Comparison of ENCODE assay signal across 13 cellular contexts in genomic region chr9:79674052-79674777, GRCh38.
DNase-seq lines count a peak whose midpoint lies in the region; ATAC-seq and TF ChIP-seq lines count a peak whose summit lies in the region.
"Had no signal": no experiment of that assay in that cellular context is flagged by ENCODE, and none has a peak within 500 bp of the region (broad histone marks: within the 10 kb centered on the region; RNA-seq: fewer than 3 reads in every experiment).

No MANE protein-coding gene starts in this region.

- no peak overlapping the region for H2BK20ac ChIP-seq in IMR-90 (ENCODE audit: low read depth, low read length)

- peaks cover 5% of the 10 kb centered on the region; the same call in 1 of the 2 replicates for H3K9me1 ChIP-seq in IMR-90 (ENCODE audit: insufficient read depth, low read length)

- no peak overlapping the region for H2AFZ ChIP-seq in IMR-90 (replicated peaks; ENCODE audit: low read length, poor library complexity)
- no peak overlapping the region for H2AFZ ChIP-seq in PC-3 (ENCODE audit: low read length)

- no peak overlapping the region for H2BK5ac ChIP-seq in IMR-90 (ENCODE audit: low read depth, low read length, poor library complexity, severe bottlenecking)

- no peak overlapping the region for H2AK9ac ChIP-seq in IMR-90 (replicated peaks; ENCODE audit: low read depth, low read length, poor library complexity)

- BruUV-seq in IMR-90 (replicated peaks; lab: Mats Ljungman, UMichigan) (no TSS peak), PC-3 (replicated peaks; lab: Mats Ljungman, UMichigan) (no TSS peak)

- no peak overlapping the region for H3K4me3 Mint-ChIP-seq in stimulated activated memory B cell treated with anti-CD40 and anti-IgM and Interleukin-4, amounts not matched to agents 10 μg/mL and 1 μg/mL and 100 μg/mL, for 72 hours

- no peak overlapping the region for H2BK15ac ChIP-seq in IMR-90 (ENCODE audit: low read depth, low read length)

- no peak overlapping the region for H3K4me3 ChIP-seq in IMR-90 (ENCODE audit: insufficient read depth, low read depth, low read length)
- no peak overlapping the region for H3K4me3 ChIP-seq in PC-3 (ENCODE audit: low read length)
- no peak overlapping the region for H3K4me3 ChIP-seq in testis
- H3K4me3 ChIP-seq: dorsolateral prefrontal cortex, stomach had no signal

- TF ChIP-seq RAD21 in IMR-90 (IDR thresholded peaks at IDR 0.05; ENCODE audit: low read length): no peak

- no peak overlapping the region for H4K91ac ChIP-seq in IMR-90 (ENCODE audit: insufficient read depth, low read depth, low read length)

- CTCF ChIA-PET in IMR-90 (lab: Yijun Ruan, JAX): no interaction called here
- CTCF ChIA-PET in PC-3 (lab: Charles Lee): no interaction called here

- H3K23ac ChIP-seq in IMR-90 (ENCODE audit: low read depth, low read length): no peak overlapping the region

- intact Hi-C loops in IMR-90 (cut with micrococcal nuclease) (no loop called here), PC-3 (cut with micrococcal nuclease) (no loop called here), testis (cut with DNase I; ENCODE audit: low total_unique reads) (no loop called here)

- H3K9ac ChIP-seq in IMR-90 (ENCODE audit: low read depth, low read length): no peak overlapping the region
- no peak overlapping the region for H3K9ac ChIP-seq in PC-3 (ENCODE audit: low read length)

- no peaks in the 10 kb centered on the region for H3K27me3 Mint-ChIP-seq in stimulated activated memory B cell treated with anti-CD40 and anti-IgM and Interleukin-4, amounts not matched to agents 10 μg/mL and 1 μg/mL and 100 μg/mL, for 72 hours

- in situ Hi-C loops in IMR-90 (cut with MboI; ENCODE audit: low sequenced_read_pairs): no loop called here

- dilution Hi-C loops in IMR-90 (cut with HindIII; ENCODE audit: low sequenced_read_pairs, unreplicated experiment): no loop called here

- H2BK120ac ChIP-seq in IMR-90 (ENCODE audit: low read depth, low read length): no peak overlapping the region

- POLR2A ChIA-PET in IMR-90 (lab: Charles Lee; ENCODE audit: unreplicated experiment) (no interaction called here), PC-3 (lab: Charles Lee; ENCODE audit: unreplicated experiment) (no interaction called here)

- peaks cover 38% of the 10 kb centered on the region for H3K4me1 Mint-ChIP-seq in stimulated activated memory B cell treated with anti-CD40 and anti-IgM and Interleukin-4, amounts not matched to agents 10 μg/mL and 1 μg/mL and 100 μg/mL, for 72 hours

- no peak overlapping the region for H3K4me2 ChIP-seq in IMR-90 (ENCODE audit: low read depth, low read length)
- H3K4me2 ChIP-seq in PC-3 (ENCODE audit: low read length): no peak overlapping the region

- peak overlapping the region; percentile 60 for H3K27ac Mint-ChIP-seq in stimulated activated memory B cell treated with anti-CD40 and anti-IgM and Interleukin-4, amounts not matched to agents 10 μg/mL and 1 μg/mL and 100 μg/mL, for 72 hours

- peaks cover 56% of the 10 kb centered on the region for H3K36me3 Mint-ChIP-seq in stimulated activated memory B cell treated with anti-CD40 and anti-IgM and Interleukin-4, amounts not matched to agents 10 μg/mL and 1 μg/mL and 100 μg/mL, for 72 hours

- H3K18ac ChIP-seq in IMR-90 (ENCODE audit: low read depth, low read length): no peak overlapping the region

- no peaks in the 10 kb centered on the region for H3K9me3 Mint-ChIP-seq in stimulated activated memory B cell treated with anti-CD40 and anti-IgM and Interleukin-4, amounts not matched to agents 10 μg/mL and 1 μg/mL and 100 μg/mL, for 72 hours

- ATAC-seq in GM19455 (IDR thresholded peaks at IDR 0.05; ENCODE audit: unreplicated experiment): peak; percentile 50
- peak; percentile 17 for ATAC-seq in HG02763 (IDR thresholded peaks at IDR 0.05; ENCODE audit: unreplicated experiment)
- ATAC-seq in IMR-90 (ENCODE audit: low read depth): no peak
- ATAC-seq in stimulated activated memory B cell treated with anti-CD40 and anti-IgM and Interleukin-4, amounts not matched to agents 10 μg/mL and 1 μg/mL and 100 μg/mL, for 72 hours: no peak
- no peak for ATAC-seq in PC-3

- H4K20me1 ChIP-seq in IMR-90 (ENCODE audit: insufficient read depth, low read length) (no peaks in the 10 kb centered on the region), PC-3 (ENCODE audit: low read length) (no peaks in the 10 kb centered on the region)

- no peak overlapping the region for H2AK5ac ChIP-seq in IMR-90 (ENCODE audit: low read depth, low read length)

- TF ChIP-seq POLR2A in IMR-90 (IDR thresholded peaks at IDR 0.05; ENCODE audit: low read depth, low read length) (no peak), testis (IDR thresholded peaks at IDR 0.05) (no peak)

- no peak overlapping the region for H3K27ac ChIP-seq in IMR-90 (ENCODE audit: insufficient read depth, low read length)
- H3K27ac ChIP-seq in PC-3 (ENCODE audit: low read length): no peak overlapping the region
- H3K27ac ChIP-seq in testis: no peak overlapping the region
- H3K27ac ChIP-seq: dorsolateral prefrontal cortex, stomach had no signal

- H3K79me1 ChIP-seq in IMR-90 (ENCODE audit: low read depth in 1 of 2, low read length in 2 of 2): peaks cover 11 to 30% of the 10 kb centered on the region in 2 experiments

- no peak overlapping the region for H4K8ac ChIP-seq in IMR-90 (ENCODE audit: low read depth in 2 of 2, low read length in 2 of 2)

- no peaks in the 10 kb centered on the region for H3K79me2 ChIP-seq in PC-3 (ENCODE audit: low read length)

- H4K5ac ChIP-seq in IMR-90 (ENCODE audit: low read depth, low read length): no peak overlapping the region

- H3K14ac ChIP-seq in IMR-90 (replicated peaks; ENCODE audit: low read depth, low read length): no peak overlapping the region

- no peaks in the 10 kb centered on the region for H3K27me3 ChIP-seq in IMR-90 (ENCODE audit: control insufficient read depth, insufficient read depth, low read length)
- H3K27me3 ChIP-seq in PC-3 (ENCODE audit: low read length): no peaks in the 10 kb centered on the region
- H3K27me3 ChIP-seq in testis: no peaks in the 10 kb centered on the region
- H3K27me3 ChIP-seq: dorsolateral prefrontal cortex, stomach had no signal

- TF ChIP-seq CTCF in IMR-90 (conservative IDR thresholded peaks at IDR 0.05; ENCODE audit: low read depth, low read length) (no peak), PC-3 (conservative IDR thresholded peaks at IDR 0.05; ENCODE audit: low read depth, low read length) (no peak), testis (IDR thresholded peaks at IDR 0.05) (no peak)

- H3K4ac ChIP-seq in IMR-90 (ENCODE audit: low read depth, low read length): no peak overlapping the region

- DNase-seq in IMR-90 (no peak), DMS114 treated with DMSO at 0.1 percent for 48 hours (lab: John Stamatoyannopoulos, UW; ENCODE audit: unreplicated experiment) (no peak), PC-3 (no peak), testis (no peak)
- DNase-seq: dorsolateral prefrontal cortex; HCEC 1CT; NCI-H2081; occipital lobe; stimulated activated CD4-positive, alpha-beta T cell treated with anti-CD3 and anti-CD28 coated beads, Interleukin-2, amount 100 ng/mL, for 24 hours; stomach had no signal

- WGBS in IMR-90 (ENCODE audit: extremely low coverage in 2 of 2, insufficient read length in 1 of 2), 2 experiments: no CpG with 5 or more reads among the region's 7 CpGs
- 84 to 87% methylated on average over 7 of the region's 7 CpGs for WGBS in testis, 2 donors

- H3F3A ChIP-seq in PC-3 (ENCODE audit: low read length, unreplicated experiment): no peaks in the 10 kb centered on the region

- H3K4me1 ChIP-seq in IMR-90 (ENCODE audit: control insufficient read depth, insufficient read depth, low read length) (peaks cover 5% of the 10 kb centered on the region), PC-3 (ENCODE audit: insufficient read depth, low read length) (peaks cover 30% of the 10 kb centered on the region), testis (no peaks in the 10 kb centered on the region)

- no peaks in the 10 kb centered on the region for H3K9me3 ChIP-seq in IMR-90 (ENCODE audit: control insufficient read depth, insufficient read depth, low read length)
- H3K9me3 ChIP-seq in PC-3 (ENCODE audit: low read length): no peaks in the 10 kb centered on the region
- H3K9me3 ChIP-seq in testis: no peaks in the 10 kb centered on the region
- H3K9me3 ChIP-seq: stomach had no signal

- H3K36me3 ChIP-seq in IMR-90 (ENCODE audit: control insufficient read depth, insufficient read depth, low read length): no peaks in the 10 kb centered on the region
- H3K36me3 ChIP-seq in PC-3 (ENCODE audit: low read depth, low read length): no peaks in the 10 kb centered on the region
- no peaks in the 10 kb centered on the region for H3K36me3 ChIP-seq in testis (ENCODE audit: low read depth, missing control alignments)

- no peaks in the 10 kb centered on the region for H3K9me2 ChIP-seq in PC-3 (replicated peaks; ENCODE audit: low read length)

- no peak overlapping the region for H3K56ac ChIP-seq in IMR-90 (ENCODE audit: extremely low read depth, insufficient read depth, low read length)

TF ChIP-seq in IMR-90, 13 proteins besides CTCF, POLR2A, EP300 and RAD21:
- TF ChIP-seq MAFK (IDR thresholded peaks at IDR 0.05; ENCODE audit: low read depth, low read length) (peak; percentile 76), RFX5 (IDR thresholded peaks at IDR 0.05; ENCODE audit: low read depth, low read length) (no peak)

Comparison
In these comparisons a context has a peak if more than half of its experiments do, and no peak if none do; other contexts are left out.
1. ATAC-seq: peak in GM19455 (single experiment) and HG02763 (single experiment); none in IMR-90 (single experiment), stimulated activated memory B cell treated with anti-CD40 and anti-IgM and Interleukin-4, amounts not matched to agents 10 μg/mL and 1 μg/mL and 100 μg/mL, for 72 hours (single experiment) and PC-3 (single experiment).